9 cellular contexts compared by ENCODE assay signal in the genomic region with DNA sequence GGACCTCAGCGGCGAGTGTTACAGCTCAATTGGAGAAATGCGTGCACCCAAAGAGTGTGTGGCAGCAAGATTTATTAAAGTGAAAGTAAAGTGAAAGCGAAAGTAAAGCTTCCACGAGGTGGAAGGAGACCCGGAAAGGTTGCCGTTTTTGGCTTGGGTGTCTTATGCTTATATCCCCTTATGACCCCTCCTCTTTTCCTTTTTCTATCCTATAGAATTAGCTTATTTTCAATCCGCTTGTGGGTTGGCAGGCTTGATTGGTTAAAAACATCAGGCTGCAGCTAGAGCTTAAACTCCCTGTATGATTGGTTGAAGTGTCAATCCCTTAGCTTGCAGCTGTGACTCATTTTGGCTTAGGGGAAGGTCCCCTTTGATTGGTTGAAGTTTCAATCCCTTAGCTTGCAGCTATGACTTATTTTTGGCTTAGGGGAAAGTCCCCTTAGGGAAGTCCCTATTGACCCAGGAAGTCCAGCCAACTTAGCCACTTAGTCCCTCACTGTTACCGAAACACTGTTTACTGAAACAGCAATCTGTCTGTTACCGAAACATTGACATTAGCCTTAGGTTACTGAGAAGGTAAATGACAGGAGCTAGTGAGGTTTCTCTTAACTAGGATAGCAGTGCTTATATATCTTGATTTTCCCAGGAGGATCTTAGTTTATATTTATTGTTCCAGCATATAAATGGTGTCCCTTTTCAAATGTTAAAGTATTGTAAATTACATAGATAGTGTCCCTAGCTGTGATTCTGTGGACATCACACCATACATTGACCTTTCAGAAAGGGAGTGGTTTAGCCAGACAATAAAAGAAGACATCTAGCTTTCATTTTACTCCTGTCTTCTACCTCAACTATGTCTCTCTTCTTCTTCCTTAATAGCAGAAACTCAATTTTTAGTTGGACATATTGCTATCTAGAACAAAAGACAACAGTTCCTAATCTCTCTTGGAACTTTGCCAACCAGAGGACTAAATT.
DNase-seq lines count a peak whose midpoint lies in the region; ATAC-seq and TF ChIP-seq lines count a peak whose summit lies in the region.
"Had no signal": no experiment of that assay in that cellular context is flagged by ENCODE, and none has a peak within 500 bp of the region (broad histone marks: within the 10 kb centered on the region; RNA-seq: fewer than 3 reads in every experiment).

No MANE protein-coding gene starts in this region.

- TF ChIP-seq EP300 in transverse colon (IDR thresholded peaks at IDR 0.05; ENCODE audit: low read depth): no peak

- peak; percentile 86 for DNase-seq in DMS53 (lab: John Stamatoyannopoulos, UW)
- DNase-seq in HL-60 (ENCODE audit: low read depth in 1 of 2, low spot score in 1 of 2): peak; percentile 62 to 67
- peak; percentile 16 for DNase-seq in T follicular helper cell (ENCODE audit: low read depth)
- DNase-seq in mammary epithelial cell: peak; percentile 43
- peak; percentile 19 for DNase-seq in transverse colon
- DNase-seq in H7: no peak

- in situ Hi-C loops in mammary epithelial cell (cut with MboI; ENCODE audit: low sequenced_read_pairs in 2 of 2) (no loop called here), transverse colon (cut with MboI; ENCODE audit: low pct_ligation_motif_present in 1 of 4, low pct_unique_long_range_greater_than_20kb in 1 of 4, low sequenced_read_pairs in 3 of 4) (no loop called here)

- H4K20me1 ChIP-seq in mammary epithelial cell (ENCODE audit: insufficient read depth, low read length): no peaks in the 10 kb centered on the region

- WGBS in mammary epithelial cell (ENCODE audit: low coverage, missing lambda C conversion rate): 52% methylated on average over 7 of the region's 10 CpGs
- WGBS in transverse colon (ENCODE audit: low coverage in 1 of 2), 2 donors: 47 to 57% methylated on average over 8 to 10 of the region's 10 CpGs

- no peaks in the 10 kb centered on the region for H3K36me3 ChIP-seq in mammary epithelial cell (ENCODE audit: insufficient read depth, low read length)
- no peaks in the 10 kb centered on the region for H3K36me3 ChIP-seq in mucosa of rectum (ENCODE audit: control insufficient read depth in 2 of 2, insufficient read depth in 2 of 2, low read length in 2 of 2)
- H3K36me3 ChIP-seq in transverse colon: no peaks in the 10 kb centered on the region
- no peaks in the 10 kb centered on the region for H3K36me3 ChIP-seq in H7 (replicated peaks; ENCODE audit: control insufficient read depth, insufficient read depth, low read length)

- H3K9me3 ChIP-seq in mammary epithelial cell (replicated peaks; ENCODE audit: insufficient read depth, low read length): no peaks in the 10 kb centered on the region
- peaks cover 0 to 2% of the 10 kb centered on the region in 2 donors for H3K9me3 ChIP-seq in mucosa of rectum (ENCODE audit: control insufficient read depth in 2 of 2, low read length in 2 of 2)
- no peaks in the 10 kb centered on the region for H3K9me3 ChIP-seq in transverse colon

- intact Hi-C loops in mammary epithelial cell (cut with micrococcal nuclease) (no loop called here), transverse colon (cut with DNase I; ENCODE audit: low total_unique reads) (no loop called here)

- H3K4me3 ChIP-seq in HL-60 (replicated peaks; ENCODE audit: insufficient read depth, low read length) (peak overlapping the region; percentile 33), mammary epithelial cell (replicated peaks in 1 of 3; ENCODE audit: insufficient read depth in 1 of 3, low read depth in 2 of 3, low read length in 3 of 3) (peak overlapping the region; percentile 28 to 42 (median 37)), mucosa of rectum (ENCODE audit: low read length in 2 of 2) (peak overlapping the region; percentile 62 to 81), transverse colon (peak overlapping the region; percentile 7 to 50 (median 29)), H7 (ENCODE audit: insufficient read depth, low read depth, low read length) (no peak overlapping the region)

- no TSS peak for BruUV-seq in mammary epithelial cell (replicated peaks; lab: Mats Ljungman, UMichigan)

- H3K79me2 ChIP-seq in mammary epithelial cell (ENCODE audit: insufficient read depth, low read length): no peaks in the 10 kb centered on the region

- H3K9ac ChIP-seq in mammary epithelial cell (ENCODE audit: insufficient read depth, low read length) (no peak overlapping the region), mucosa of rectum (ENCODE audit: low read depth in 1 of 2, low read length in 2 of 2) (peak overlapping the region; percentile 27 to 29)

- CTCF ChIA-PET in mammary epithelial cell (lab: Charles Lee; ENCODE audit: low non-redundant PET): no interaction called here

- H3K27ac ChIP-seq in HL-60 (replicated peaks): peak overlapping the region; percentile 40
- H3K27ac ChIP-seq in mammary epithelial cell (ENCODE audit: insufficient read depth, low read depth, low read length): no peak overlapping the region
- peak overlapping the region; percentile 10 to 37 for H3K27ac ChIP-seq in mucosa of rectum (ENCODE audit: low read depth in 2 of 2, low read length in 2 of 2)
- peak overlapping the region in 2 of 4 donors; percentile 23 to 52 for H3K27ac ChIP-seq in transverse colon
- H3K27ac ChIP-seq: VCaP had no signal

- peak overlapping the region; percentile 79 for H2AFZ ChIP-seq in mammary epithelial cell (ENCODE audit: low read depth, low read length)

- TF ChIP-seq POLR2A in transverse colon (IDR thresholded peaks at IDR 0.05): no peak

- peak overlapping the region; percentile 58 for H3K4me2 ChIP-seq in mammary epithelial cell (ENCODE audit: insufficient read depth, low read depth, low read length)

- TF ChIP-seq CTCF in HL-60 (IDR thresholded peaks at IDR 0.05; ENCODE audit: insufficient read depth, low read length) (no peak), mammary epithelial cell (conservative IDR thresholded peaks at IDR 0.05 in 1 of 2, IDR thresholded peaks at IDR 0.05 in 1 of 2; ENCODE audit: extremely low read depth in 1 of 2, insufficient read depth in 1 of 2, low read depth in 1 of 2, low read length in 2 of 2) (no peak), transverse colon (IDR thresholded peaks at IDR 0.05) (no peak)

- ATAC-seq in GM21367 (IDR thresholded peaks at IDR 0.05; ENCODE audit: unreplicated experiment): peak; percentile 89

- no peaks in the 10 kb centered on the region for H3K27me3 ChIP-seq in HL-60 (ENCODE audit: insufficient read depth, poor library complexity, severe bottlenecking)
- no peaks in the 10 kb centered on the region for H3K27me3 ChIP-seq in mammary epithelial cell (ENCODE audit: insufficient read depth, low read length)
- H3K27me3 ChIP-seq in mucosa of rectum (ENCODE audit: control insufficient read depth in 2 of 2, insufficient read depth in 2 of 2, low read length in 2 of 2): no peaks in the 10 kb centered on the region
- H3K27me3 ChIP-seq in transverse colon: no peaks in the 10 kb centered on the region
- no peaks in the 10 kb centered on the region for H3K27me3 ChIP-seq in H7 (ENCODE audit: control insufficient read depth, insufficient read depth, low read length)

- H3K4me1 ChIP-seq in mammary epithelial cell (ENCODE audit: insufficient read depth, low read length) (no peaks in the 10 kb centered on the region), mucosa of rectum (ENCODE audit: control insufficient read depth in 2 of 2, insufficient read depth in 2 of 2, low read length in 2 of 2) (no peaks in the 10 kb centered on the region), transverse colon (peaks cover 0 to 7% (median 4%) of the 10 kb centered on the region in 4 donors)

- dilution Hi-C loops in mammary epithelial cell (cut with HindIII; ENCODE audit: low sequenced_read_pairs): no loop called here
